25 cellular contexts compared by ENCODE assay signal in genomic region chr15:40775740-40776536, GRCh38. TPM values are rescaled to one million over a fixed set of nuclear protein-coding genes. Genes with fewer than 3 reads are reported as not detected.
A peak's percentile ranks its signal among the peaks of the same experiment; 100 is the strongest.
DNase-seq lines count a peak whose midpoint lies in the region; ATAC-seq, FAIRE-seq and TF ChIP-seq lines count a peak whose summit lies in the region.
"Had no signal": no experiment of that assay in that cellular context is flagged by ENCODE, and none has a peak within 500 bp of the region (broad histone marks: within the 10 kb centered on the region; RNA-seq: fewer than 3 reads in every experiment).

No MANE protein-coding gene starts in this region.

- DNase-seq in PC-3, result no peak
- DNase-seq in epithelial cell of prostate (ENCODE audit: low read depth, low spot score), result no peak
- DNase-seq in stomach, result no peak
- DNase-seq in small intestine, result no peak
- no peak for DNase-seq in WTC11 (ENCODE audit: low spot score)
- no peak for DNase-seq in NCI-H2107 (lab: John Stamatoyannopoulos, UW)
- DNase-seq in naive thymus-derived CD8-positive, alpha-beta T cell, result no peak
- DNase-seq: activated CD8-positive, alpha-beta memory T cell treated with anti-CD3 and anti-CD28 coated beads, Interleukin-2, amount 50 U/mL, for 48 hours; activated naive CD8-positive, alpha-beta T cell treated with anti-CD3 and anti-CD28 coated beads, Interleukin-2, amount 10 ng/mL, durations not matched to agents 7 days and 5 days; C1 segment of cervical spinal cord; dermis blood vessel endothelial cell; DMS79; GDM1; glutamatergic neuron; Kasumi-1; NCI-H446 treated with DMSO at 0.1 percent for 48 hours; SK-N-SH had no signal

- no TSS peak for BruUV-seq in PC-3 (replicated peaks; lab: Mats Ljungman, UMichigan)

- no peak for TF ChIP-seq POLR2A in stomach (IDR thresholded peaks at IDR 0.05)

- no peak for TF ChIP-seq EP300 in stomach (IDR thresholded peaks at IDR 0.05)

- CTCF ChIA-PET in PC-3 (lab: Charles Lee), result interaction anchor here (0.5 to 1.2 kb wide), 8 partner anchors 8 to 334 kb away, joined by 3 to 14 read pairs (median 5); partner anchors contain the start of genes GCHFR and VPS18
- CTCF ChIA-PET in WTC11 (lab: Charles Lee), result interaction anchor here (0.6 to 1.5 kb wide), 2 partner anchors 11 to 82 kb away, joined by 3 to 4 read pairs; no protein-coding TSS in a partner anchor

- H3K36me3 ChIP-seq in PC-3 (ENCODE audit: low read depth, low read length) (peaks cover 18% of the 10 kb centered on the region), mucosa of stomach (ENCODE audit: control insufficient read depth, insufficient read depth, low read length) (peaks cover 34% of the 10 kb centered on the region), stomach (peaks cover 67 to 92% (median 91%) of the 10 kb centered on the region in 4 donors), small intestine (ENCODE audit: control insufficient read depth in 2 of 2, insufficient read depth in 2 of 2, low read length in 2 of 2) (peaks cover 8 to 17% of the 10 kb centered on the region in 2 donors)

- no peak overlapping the region for H3K4me3 ChIP-seq in PC-3 (ENCODE audit: low read length)
- H3K4me3 ChIP-seq in mucosa of stomach (ENCODE audit: low read length), result no peak overlapping the region
- H3K4me3 ChIP-seq in stomach, result no peak overlapping the region
- H3K4me3 ChIP-seq in small intestine (ENCODE audit: low read depth in 1 of 2, low read length in 2 of 2), result no peak overlapping the region
- H3K4me3 ChIP-seq: upper lobe of right lung had no signal

- POLR2A ChIA-PET in PC-3 (lab: Charles Lee; ENCODE audit: unreplicated experiment) (interaction anchor here (0.6 to 1.0 kb wide), 2 partner anchors 22 to 81 kb away, joined by 3 read pairs; partner anchors contain the start of gene RAD51), WTC11 (lab: Charles Lee) (no interaction called here)
- POLR2A ChIA-PET in naive thymus-derived CD8-positive, alpha-beta T cell (lab: Charles Lee), result interaction anchor here (1.3 to 1.5 kb wide), 2 partner anchors 10 to 12 kb away, joined by 5 read pairs; partner anchors contain the start of gene GCHFR

- no peaks in the 10 kb centered on the region for H3K79me2 ChIP-seq in PC-3 (ENCODE audit: low read length)

- H3K9me3 ChIP-seq in PC-3 (ENCODE audit: low read length), result no peaks in the 10 kb centered on the region
- no peaks in the 10 kb centered on the region for H3K9me3 ChIP-seq in mucosa of stomach (ENCODE audit: control insufficient read depth, low read length)
- no peaks in the 10 kb centered on the region for H3K9me3 ChIP-seq in stomach
- H3K9me3 ChIP-seq in small intestine (ENCODE audit: control insufficient read depth, low read depth), result no peaks in the 10 kb centered on the region
- H3K9me3 ChIP-seq: SK-N-SH, upper lobe of right lung had no signal

- H3K9me3 Mint-ChIP-seq in WTC11, result no peaks in the 10 kb centered on the region
- H3K9me3 Mint-ChIP-seq in naive thymus-derived CD8-positive, alpha-beta T cell, result no peaks in the 10 kb centered on the region
- H3K9me3 Mint-ChIP-seq: activated CD4-positive, alpha-beta memory T cell treated with anti-CD3 and anti-CD28 coated beads for 36 hours; activated naive CD8-positive, alpha-beta T cell treated with anti-CD3 and anti-CD28 coated beads, Interleukin-2, amount 10 ng/mL, durations not matched to agents 7 days and 5 days; T-helper 1 cell treated with Interleukin-12 subunit alpha and Interleukin-12 subunit beta and Interleukin-4 antibody, amounts not matched to agents 30 μg/mL and 1 μg/mL, for 36 hours had no signal

- intact Hi-C loops in PC-3 (cut with micrococcal nuclease) (no loop called here), stomach (cut with DNase I; ENCODE audit: low total_unique reads) (no loop called here)

- TF ChIP-seq CTCF in PC-3 (conservative IDR thresholded peaks at IDR 0.05; ENCODE audit: low read depth, low read length), result no peak
- no peak for TF ChIP-seq CTCF in stomach (IDR thresholded peaks at IDR 0.05)
- no peak for TF ChIP-seq CTCF in WTC11 (IDR thresholded peaks at IDR 0.05)

- H2AFZ ChIP-seq in PC-3 (ENCODE audit: low read length), result no peak overlapping the region

- no peak overlapping the region for H3K4me3 Mint-ChIP-seq in WTC11
- no peak overlapping the region for H3K4me3 Mint-ChIP-seq in naive thymus-derived CD8-positive, alpha-beta T cell
- H3K4me3 Mint-ChIP-seq: activated CD4-positive, alpha-beta memory T cell treated with anti-CD3 and anti-CD28 coated beads for 36 hours; activated naive CD8-positive, alpha-beta T cell treated with anti-CD3 and anti-CD28 coated beads, Interleukin-2, amount 10 ng/mL, durations not matched to agents 7 days and 5 days; T-helper 1 cell treated with Interleukin-12 subunit alpha and Interleukin-12 subunit beta and Interleukin-4 antibody, amounts not matched to agents 30 μg/mL and 1 μg/mL, for 36 hours had no signal

- H3K27me3 ChIP-seq in PC-3 (ENCODE audit: low read length), result no peaks in the 10 kb centered on the region
- H3K27me3 ChIP-seq in mucosa of stomach (ENCODE audit: control insufficient read depth, insufficient read depth, low read length), result no peaks in the 10 kb centered on the region
- no peaks in the 10 kb centered on the region for H3K27me3 ChIP-seq in stomach
- no peaks in the 10 kb centered on the region for H3K27me3 ChIP-seq in small intestine (ENCODE audit: control insufficient read depth in 2 of 2, insufficient read depth in 2 of 2, low read length in 2 of 2)
- H3K27me3 ChIP-seq: upper lobe of right lung had no signal

- H3K27me3 Mint-ChIP-seq in WTC11 (ENCODE audit: low read depth), result no peaks in the 10 kb centered on the region
- no peaks in the 10 kb centered on the region for H3K27me3 Mint-ChIP-seq in naive thymus-derived CD8-positive, alpha-beta T cell
- H3K27me3 Mint-ChIP-seq: activated CD4-positive, alpha-beta memory T cell treated with anti-CD3 and anti-CD28 coated beads for 36 hours; activated naive CD8-positive, alpha-beta T cell treated with anti-CD3 and anti-CD28 coated beads, Interleukin-2, amount 10 ng/mL, durations not matched to agents 7 days and 5 days had no signal

- no peaks in the 10 kb centered on the region for H3K9me2 ChIP-seq in PC-3 (replicated peaks; ENCODE audit: low read length)
- H3K9me2 ChIP-seq: SK-N-SH had no signal

- H3K4me2 ChIP-seq in PC-3 (ENCODE audit: low read length), result peak overlapping the region; percentile 48
- H3K4me2 ChIP-seq: SK-N-SH had no signal

- WGBS in stomach, 5 donors, result 67 to 90% (median 80%) methylated on average over 8 to 14 of the region's 14 CpGs
- 94 to 97% (median 96%) methylated on average over 14 of the region's 14 CpGs for WGBS in small intestine, 3 donors

- H3K27ac Mint-ChIP-seq in WTC11, result no peak overlapping the region
- H3K27ac Mint-ChIP-seq in naive thymus-derived CD8-positive, alpha-beta T cell, result peak overlapping the region in 1 of 10 donors; percentile 73
- H3K27ac Mint-ChIP-seq: activated CD4-positive, alpha-beta memory T cell treated with anti-CD3 and anti-CD28 coated beads for 36 hours had no signal

- H3K4me1 ChIP-seq in PC-3 (ENCODE audit: insufficient read depth, low read length) (peaks cover 17% of the 10 kb centered on the region), mucosa of stomach (ENCODE audit: control insufficient read depth, insufficient read depth, low read length) (peaks cover 18% of the 10 kb centered on the region), stomach (peaks cover 13 to 17% (median 15%) of the 10 kb centered on the region in 4 donors), small intestine (ENCODE audit: control insufficient read depth in 2 of 2, insufficient read depth in 1 of 2, low read depth in 1 of 2, low read length in 1 of 2) (no peaks in the 10 kb centered on the region)

- peaks cover 27% of the 10 kb centered on the region for H3K36me3 Mint-ChIP-seq in WTC11
- H3K36me3 Mint-ChIP-seq in naive thymus-derived CD8-positive, alpha-beta T cell, result peaks cover 0 to 66% (median 14%) of the 10 kb centered on the region in 3 donors

- H3K9ac ChIP-seq in PC-3 (ENCODE audit: low read length) (peak overlapping the region; percentile 29; the same call in 1 of the 2 replicates), mucosa of stomach (ENCODE audit: low read length) (peak overlapping the region; percentile 47)
- H3K9ac ChIP-seq: SK-N-SH had no signal

- H3F3A ChIP-seq in PC-3 (ENCODE audit: low read length, unreplicated experiment), result no peaks in the 10 kb centered on the region

- no peak for FAIRE-seq in small intestine (lab: Jason Lieb, UNC)
- FAIRE-seq: endometrium, TTC549 had no signal

- H3K4me1 Mint-ChIP-seq in WTC11, result no peaks in the 10 kb centered on the region
- peaks cover 2 to 18% (median 8%) of the 10 kb centered on the region in 4 donors for H3K4me1 Mint-ChIP-seq in naive thymus-derived CD8-positive, alpha-beta T cell

- ATAC-seq in PC-3 (no peak), WTC11 (no peak)
- ATAC-seq in naive thymus-derived CD8-positive, alpha-beta T cell, result no peak

- no peaks in the 10 kb centered on the region for H4K20me1 ChIP-seq in PC-3 (ENCODE audit: low read length)

- H3K27ac ChIP-seq in PC-3 (ENCODE audit: low read length), result peak overlapping the region; percentile 66
- peak overlapping the region; percentile 53 for H3K27ac ChIP-seq in epithelial cell of prostate
- peak overlapping the region in 4 of 5 donors; percentile 30 to 74 (median 60) for H3K27ac ChIP-seq in stomach
- H3K27ac ChIP-seq in small intestine (ENCODE audit: low read depth in 1 of 2, low read length in 1 of 2), result no peak overlapping the region
- H3K27ac ChIP-seq: upper lobe of right lung had no signal

RNA-seq across cellular contexts. Expression of gene C15orf62, which starts 6.2 kb away (rescaled TPM):
- total RNA-seq in PC-3 (2014; rRNA removed) (0.63 and 1.5 TPM in 2 replicates), stomach (10 to 100 TPM in 1 of 5 donors, not detected in 4; 39.3 TPM), WTC11 (2021) (0.46 to 0.92 TPM (median 0.72 TPM) in 3 replicates)
- polyA plus RNA-seq in stomach (1 to 10 TPM in 1 of 3 donors, under 1 TPM in 2; 0.25 to 4.5 (median 0.31) TPM), small intestine (under 1 TPM in 2 of 3 donors, not detected in 1; 0.88 to 0.89 TPM)
- total RNA-seq in naive thymus-derived CD8-positive, alpha-beta T cell, result 1 to 10 TPM; 2.0 to 2.2 TPM
- under 1 TPM in 1 of 3 donors, not detected in 2; 0.40 TPM for polyA plus RNA-seq in naive thymus-derived CD8-positive, alpha-beta T cell
- total RNA-seq: astrocyte, skeletal muscle tissue had no signal
- polyA plus RNA-seq: SK-N-SH had no signal

RNA-seq across cellular contexts. Expression of gene GCHFR, which starts 12.1 kb away (rescaled TPM):
- 58.9 and 65.8 TPM in 2 replicates for total RNA-seq in PC-3 (2014; rRNA removed)
- 10 to 100 TPM in 2 of 5 donors, 1 to 10 TPM in 1, not detected in 2; 1.3 to 13.6 (median 11.7) TPM for total RNA-seq in stomach
- polyA plus RNA-seq in stomach, result 10 to 100 TPM; 21.4 to 37.4 (median 29.3) TPM
- 100 to 1,000 TPM in 2 of 3 donors, 10 to 100 TPM in 1; 96.7 to 150 (median 145) TPM for polyA plus RNA-seq in small intestine
- total RNA-seq in WTC11 (2021), result 42.3 to 63.8 TPM (median 62.9 TPM) in 3 replicates
- total RNA-seq in naive thymus-derived CD8-positive, alpha-beta T cell, result 10 to 100 TPM; 17.8 to 19.4 TPM
- polyA plus RNA-seq in naive thymus-derived CD8-positive, alpha-beta T cell, result 10 to 100 TPM; 46.5 to 53.9 (median 50.6) TPM

RNA-seq across cellular contexts. Expression of gene RMDN3, which starts 20.9 kb away (rescaled TPM):
- total RNA-seq in PC-3 (2014; rRNA removed) (21.4 and 34.0 TPM in 2 replicates), stomach (10 to 100 TPM in 4 of 5 donors, not detected in 1; 25.2 to 63.8 (median 48.2) TPM), WTC11 (2021) (21.7 to 25.9 TPM (median 22.8 TPM) in 3 replicates)
- polyA plus RNA-seq in stomach (10 to 100 TPM; 12.6 to 21.2 (median 15.0) TPM), small intestine (10 to 100 TPM; 36.6 to 80.8 (median 68.7) TPM)
- total RNA-seq in naive thymus-derived CD8-positive, alpha-beta T cell, result 10 to 100 TPM; 18.2 to 19.1 TPM
- polyA plus RNA-seq in naive thymus-derived CD8-positive, alpha-beta T cell, result 10 to 100 TPM; 13.4 to 19.4 (median 16.8) TPM

RNA-seq across cellular contexts. Expression of gene ZFYVE19, which starts 31.0 kb away (rescaled TPM):
- total RNA-seq in PC-3 (2014; rRNA removed), result 32.3 and 39.6 TPM in 2 replicates
- total RNA-seq in stomach, result 10 to 100 TPM; 10.3 to 29.2 (median 18.7) TPM
- polyA plus RNA-seq in stomach, result 10 to 100 TPM; 14.4 to 31.0 (median 28.3) TPM
- 10 to 100 TPM; 28.8 to 94.6 (median 59.4) TPM for polyA plus RNA-seq in small intestine
- 17.3 to 18.9 TPM (median 17.6 TPM) in 3 replicates for total RNA-seq in WTC11 (2021)
- total RNA-seq in naive thymus-derived CD8-positive, alpha-beta T cell, result 10 to 100 TPM; 28.9 to 33.8 TPM
- 10 to 100 TPM; 13.2 to 15.5 (median 13.8) TPM for polyA plus RNA-seq in naive thymus-derived CD8-positive, alpha-beta T cell

RNA-seq across cellular contexts. Expression of gene DNAJC17, which starts 31.3 kb away (rescaled TPM):
- total RNA-seq in PC-3 (2014; rRNA removed), result 51.2 and 53.3 TPM in 2 replicates
- 10 to 100 TPM; 11.0 to 64.2 (median 22.9) TPM for total RNA-seq in stomach
- polyA plus RNA-seq in stomach, result 10 to 100 TPM; 33.6 to 66.7 (median 53.9) TPM
- 10 to 100 TPM; 54.5 to 95.9 (median 63.8) TPM for polyA plus RNA-seq in small intestine
- 49.8 to 53.0 TPM (median 50.2 TPM) in 3 replicates for total RNA-seq in WTC11 (2021)
- total RNA-seq in naive thymus-derived CD8-positive, alpha-beta T cell, result 10 to 100 TPM; 37.6 to 38.4 TPM
- 10 to 100 TPM; 17.5 to 37.5 (median 31.3) TPM for polyA plus RNA-seq in naive thymus-derived CD8-positive, alpha-beta T cell

Comparison
In these comparisons a context has a peak if more than half of its experiments do, and no peak if none do; other contexts are left out.
1. H3K27ac ChIP-seq: peak in PC-3 (single experiment), epithelial cell of prostate (single experiment) and stomach (4 of 5); none in small intestine (0 of 2).